ENCODE assay signal across 12 cellular contexts in the genomic region with DNA sequence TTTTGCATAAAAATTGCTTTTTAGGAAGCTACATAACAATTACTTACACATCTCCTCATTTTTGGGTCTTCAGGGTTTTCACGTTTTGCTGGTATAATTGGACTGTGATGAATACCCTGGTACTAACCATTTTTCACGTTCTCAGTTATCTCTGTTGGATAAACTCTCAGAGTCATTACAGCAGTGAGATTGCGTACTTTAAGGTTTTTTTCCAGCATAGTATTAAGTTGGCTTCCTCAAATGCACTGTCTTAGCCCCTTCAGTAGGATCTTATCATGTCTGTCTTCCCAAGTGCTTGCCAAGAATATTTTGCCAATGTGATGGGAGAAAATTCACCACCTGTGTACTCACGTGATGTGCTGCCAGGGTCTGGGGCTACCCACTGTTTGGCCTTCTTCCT.
A peak's percentile ranks its signal among the peaks of the same experiment; 100 is the strongest.
DNase-seq lines count a peak whose midpoint lies in the region.
"Had no signal": no experiment of that assay in that cellular context is flagged by ENCODE, and none has a peak within 500 bp of the region (broad histone marks: within the 10 kb centered on the region; RNA-seq: fewer than 3 reads in every experiment).

No MANE protein-coding gene starts in this region.

- H3K27ac ChIP-seq in BLaER1, result no peak overlapping the region
- peak overlapping the region; percentile 27 for H3K27ac ChIP-seq in muscle layer of duodenum (ENCODE audit: low read length)
- peak overlapping the region; percentile 24 for H3K27ac ChIP-seq in stomach smooth muscle (ENCODE audit: low read length)
- H3K27ac ChIP-seq: C4-2B had no signal

- H3K4me2 ChIP-seq in BLaER1, result peak overlapping the region; percentile 27; the same call in 1 of the 2 replicates

- no peaks in the 10 kb centered on the region for H3K9me3 ChIP-seq in BLaER1
- H3K9me3 ChIP-seq in muscle layer of duodenum (ENCODE audit: control insufficient read depth in 1 of 2, low read length in 2 of 2), result no peaks in the 10 kb centered on the region
- no peaks in the 10 kb centered on the region for H3K9me3 ChIP-seq in stomach smooth muscle (ENCODE audit: control insufficient read depth in 2 of 2, low read length in 2 of 2)
- H3K9me3 ChIP-seq: BE2C, Caco-2 had no signal

- DNase-seq in ecto neural progenitor cell (ENCODE audit: low spot score) (peak; percentile 5), hypothalamus (lab: John Stamatoyannopoulos, UW) (no peak), NCI-H226 (no peak)
- DNase-seq: ACHN; BE2C; Caco-2; CD4-positive, alpha-beta T cell; IMR-90 had no signal

- H4K20me1 ChIP-seq in BLaER1, result no peaks in the 10 kb centered on the region

- no peaks in the 10 kb centered on the region for H3K36me3 ChIP-seq in BLaER1
- no peaks in the 10 kb centered on the region for H3K36me3 ChIP-seq in muscle layer of duodenum (ENCODE audit: control insufficient read depth in 1 of 2, insufficient read depth in 2 of 2, low read length in 2 of 2)
- H3K36me3 ChIP-seq in stomach smooth muscle (ENCODE audit: control insufficient read depth in 2 of 2, insufficient read depth in 2 of 2, low read length in 2 of 2), result no peaks in the 10 kb centered on the region
- H3K36me3 ChIP-seq: BE2C had no signal

- H3K4me1 ChIP-seq in BLaER1, result peaks cover 37% of the 10 kb centered on the region
- peaks cover 0 to 21% of the 10 kb centered on the region in 2 donors for H3K4me1 ChIP-seq in muscle layer of duodenum (ENCODE audit: control insufficient read depth in 1 of 2, insufficient read depth in 2 of 2, low read length in 2 of 2)
- H3K4me1 ChIP-seq in stomach smooth muscle (ENCODE audit: control insufficient read depth, insufficient read depth, low read length), result peaks cover 4% of the 10 kb centered on the region
- H3K4me1 ChIP-seq: BE2C, Caco-2 had no signal

- H3K9ac ChIP-seq in BLaER1 (no peak overlapping the region), stomach smooth muscle (ENCODE audit: low read length in 2 of 2) (no peak overlapping the region)

- H3K27me3 ChIP-seq in BLaER1 (no peaks in the 10 kb centered on the region), muscle layer of duodenum (ENCODE audit: low read depth, low read length) (no peaks in the 10 kb centered on the region), stomach smooth muscle (ENCODE audit: control insufficient read depth in 1 of 2, insufficient read depth in 2 of 2, low read length in 2 of 2) (peaks cover 0 to 6% of the 10 kb centered on the region in 2 donors)

- H3K4me3 ChIP-seq in BLaER1 (no peak overlapping the region), muscle layer of duodenum (ENCODE audit: low read depth in 1 of 2, low read length in 2 of 2) (no peak overlapping the region), stomach smooth muscle (ENCODE audit: low read length in 2 of 2) (no peak overlapping the region)
